Comparison of ENCODE assay signal across 8 cellular contexts in genomic region chr14:76926521-76927251, GRCh38.
A peak's percentile ranks its signal among the peaks of the same experiment; 100 is the strongest.
DNase-seq lines count a peak whose midpoint lies in the region; ATAC-seq, FAIRE-seq and TF ChIP-seq lines count a peak whose summit lies in the region.

No MANE protein-coding gene starts in this region.

- H3K36me3 Mint-ChIP-seq in Calu3 (ENCODE audit: insufficient read depth, unreplicated experiment): peaks cover 6% of the 10 kb centered on the region

- no peaks in the 10 kb centered on the region for H3K27me3 Mint-ChIP-seq in Calu3 (ENCODE audit: unreplicated experiment)

- CTCF ChIA-PET in Calu3 (lab: Charles Lee): no interaction called here

- no peak overlapping the region for H3K27ac Mint-ChIP-seq in Calu3 (ENCODE audit: unreplicated experiment)

- peaks cover 12% of the 10 kb centered on the region for H3K4me1 Mint-ChIP-seq in Calu3 (ENCODE audit: low read depth, unreplicated experiment)

- ATAC-seq in GM18517 (IDR thresholded peaks at IDR 0.05; ENCODE audit: unreplicated experiment) (peak; percentile 53), sciatic nerve (peak; percentile 83), HG02852 (IDR thresholded peaks at IDR 0.05; ENCODE audit: unreplicated experiment) (no peak), HG02588 (IDR thresholded peaks at IDR 0.05; ENCODE audit: unreplicated experiment) (no peak)

- no peaks in the 10 kb centered on the region for H3K9me3 Mint-ChIP-seq in Calu3 (ENCODE audit: low read depth, unreplicated experiment)

- no peak for TF ChIP-seq CTCF in Calu3 (IDR thresholded peaks at IDR 0.05; ENCODE audit: unreplicated experiment)

- intact Hi-C loops in sciatic nerve (cut with DNase I): no loop called here
- intact Hi-C loops in Calu3 (cut with micrococcal nuclease; ENCODE audit: unreplicated experiment): no loop called here

- no peak overlapping the region for H3K4me3 Mint-ChIP-seq in Calu3 (ENCODE audit: low read depth, unreplicated experiment)

- BruUV-seq in Calu3 (replicated peaks; lab: Mats Ljungman, UMichigan): no TSS peak

- FAIRE-seq in HTR-8/SVneo (lab: Jason Lieb, UNC): peak; percentile 13

- no peak for DNase-seq in HTR-8/SVneo (ENCODE audit: insufficient read length, low spot score)
- peak; percentile 68 for DNase-seq in activated CD4-positive, alpha-beta T cell treated with anti-CD3 and anti-CD28 coated beads, Interleukin-2, amount 50 U/mL, for 1 hour
- peak; percentile 71 for DNase-seq in fibroblast of gingiva (ENCODE audit: low read depth)
- peak; percentile 70 for DNase-seq in sciatic nerve (ENCODE audit: low spot score)
- no peak for DNase-seq in Calu3

Comparison
In these comparisons a context has a peak if more than half of its experiments do, and no peak if none do; other contexts are left out.
1. ATAC-seq: peak in GM18517 (single experiment) and sciatic nerve (single experiment); none in HG02852 (single experiment) and HG02588 (single experiment).
2. DNase-seq: peak in activated CD4-positive, alpha-beta T cell treated with anti-CD3 and anti-CD28 coated beads, Interleukin-2, amount 50 U/mL, for 1 hour (single experiment), fibroblast of gingiva (single experiment) and sciatic nerve (single experiment); none in HTR-8/SVneo (single experiment) and Calu3 (single experiment).